ENCODE assay signal across 26 cellular contexts in the genomic region with DNA sequence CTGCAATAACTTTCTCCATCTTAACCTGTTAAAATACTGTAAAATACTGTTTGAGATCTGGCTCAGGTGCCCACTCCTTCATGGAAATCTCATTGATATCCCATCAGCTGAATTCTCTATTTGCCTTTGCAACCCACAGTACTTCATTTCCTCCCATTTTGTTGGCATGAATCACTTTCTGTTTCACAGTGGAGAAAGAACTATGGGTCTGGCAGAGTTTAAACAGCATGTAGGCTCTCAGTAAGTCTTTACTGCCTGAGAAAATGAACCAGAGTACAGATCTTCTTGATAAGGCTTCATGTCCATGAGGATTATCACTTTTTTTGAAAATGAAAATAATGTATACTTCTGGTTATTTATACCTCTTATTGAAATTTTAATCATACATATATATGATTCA.
DNase-seq lines count a peak whose midpoint lies in the region; ATAC-seq, FAIRE-seq and TF ChIP-seq lines count a peak whose summit lies in the region.
"Had no signal": no experiment of that assay in that cellular context is flagged by ENCODE, and none has a peak within 500 bp of the region (broad histone marks: within the 10 kb centered on the region; RNA-seq: fewer than 3 reads in every experiment).

No MANE protein-coding gene starts in this region.

- no TSS peak for BruUV-seq in endothelial cell of umbilical vein (replicated peaks; lab: Mats Ljungman, UMichigan)

- DNase-seq in DMS53 (lab: John Stamatoyannopoulos, UW) (peak; percentile 10), MM.1S (peak; percentile 64), endothelial cell of umbilical vein (ENCODE audit: low read depth, low spot score) (peak; percentile 10), kidney tubule cell (ENCODE audit: low spot score) (peak; percentile 30), HTR-8/SVneo (ENCODE audit: insufficient read length, low spot score) (no peak), Ammon's horn (ENCODE audit: low spot score) (no peak)
- DNase-seq in stimulated activated CD4-positive, alpha-beta T cell treated with anti-CD3 and anti-CD28 coated beads, Interleukin-4, amount 100 ng/mL, for 4 hours = no peak
- DNase-seq: activated CD4-positive, CD25-positive, alpha-beta regulatory T cell treated with anti-CD3 and anti-CD28 coated beads, Interleukin-2, amount 50 U/mL, for 72 hours; activated CD8-positive, alpha-beta T cell treated with anti-CD3 and anti-CD28 coated beads for 36 hours; activated effector memory CD4-positive, alpha-beta T cell treated with Interleukin-2 at 50 U/mL for 16 hours; activated naive CD8-positive, alpha-beta T cell treated with anti-CD3 and anti-CD28 coated beads for 36 hours; CD4-positive, CD25-positive, alpha-beta regulatory T cell; immature natural killer cell; left ventricle myocardium superior; midbrain; MV-4-11; naive thymus-derived CD8-positive, alpha-beta T cell; NCI-H69; stimulated activated naive CD4-positive, alpha-beta T cell treated with Interleukin-2 at 50 U/mL for 16 hours; testis had no signal

- no peaks in the 10 kb centered on the region for H4K20me1 ChIP-seq in MM.1S (ENCODE audit: insufficient read depth, low read length)
- no peaks in the 10 kb centered on the region for H4K20me1 ChIP-seq in endothelial cell of umbilical vein (replicated peaks; ENCODE audit: control insufficient read depth, extremely low read depth, insufficient read depth, low read length)

- dilution Hi-C loops in endothelial cell of umbilical vein (cut with MboI; ENCODE audit: extremely low pct_ligation_motif_present, low sequenced_read_pairs) = no loop called here

- no peaks in the 10 kb centered on the region for H3K9me1 ChIP-seq in endothelial cell of umbilical vein (replicated peaks; ENCODE audit: control insufficient read depth, extremely low read depth, insufficient read depth, low read length)

- no peak overlapping the region for H3K4me2 ChIP-seq in MM.1S (ENCODE audit: low read depth, low read length)
- H3K4me2 ChIP-seq in endothelial cell of umbilical vein (ENCODE audit: insufficient read depth, low read length) = no peak overlapping the region
- H3K4me2 ChIP-seq: GM23338, KMS-11 had no signal

- no peaks in the 10 kb centered on the region for H3F3A ChIP-seq in MM.1S (ENCODE audit: insufficient read depth, low read length)

- H3K9me2 ChIP-seq in MM.1S (replicated peaks; ENCODE audit: insufficient read depth, low read length) = no peaks in the 10 kb centered on the region

- CTCF ChIA-PET in endothelial cell of umbilical vein (lab: Charles Lee) = no interaction called here

- FAIRE-seq in endothelial cell of umbilical vein (lab: Jason Lieb, UNC) (no peak), HTR-8/SVneo (lab: Jason Lieb, UNC) (no peak)
- FAIRE-seq: TTC549, urothelium cell line had no signal

- H3K27me3 ChIP-seq in MM.1S (replicated peaks; ENCODE audit: insufficient read depth, low read length) (no peaks in the 10 kb centered on the region), endothelial cell of umbilical vein (ENCODE audit: control insufficient read depth in 2 of 2, insufficient read depth in 2 of 2, low read length in 2 of 2) (no peaks in the 10 kb centered on the region)
- H3K27me3 ChIP-seq: SJSA1, testis had no signal

- TF ChIP-seq CTCF in MM.1S (IDR thresholded peaks at IDR 0.05; ENCODE audit: low read length) (no peak), endothelial cell of umbilical vein (IDR thresholded peaks at IDR 0.05; ENCODE audit: extremely low read depth in 1 of 2, insufficient read depth in 1 of 2, low read depth in 1 of 2, low read length in 2 of 2) (no peak)

- intact Hi-C loops in endothelial cell of umbilical vein (cut with micrococcal nuclease) = no loop called here

- TF ChIP-seq POLR2A in endothelial cell of umbilical vein (IDR thresholded peaks at IDR 0.05; ENCODE audit: low read depth, low read length) = no peak

- no peak for ATAC-seq in GM21423 (IDR thresholded peaks at IDR 0.05; ENCODE audit: unreplicated experiment)
- ATAC-seq: activated CD8-positive, alpha-beta T cell treated with anti-CD3 and anti-CD28 coated beads for 36 hours; GM23338; left ventricle myocardium superior; naive thymus-derived CD8-positive, alpha-beta T cell had no signal

- H3K79me2 ChIP-seq in MM.1S (ENCODE audit: low read length) = no peaks in the 10 kb centered on the region
- H3K79me2 ChIP-seq in endothelial cell of umbilical vein (ENCODE audit: control insufficient read depth, insufficient read depth, low read length) = no peaks in the 10 kb centered on the region

- no peaks in the 10 kb centered on the region for H3K9me3 ChIP-seq in MM.1S (replicated peaks; ENCODE audit: insufficient read depth, low read length)
- no peaks in the 10 kb centered on the region for H3K9me3 ChIP-seq in endothelial cell of umbilical vein (replicated peaks; ENCODE audit: control insufficient read depth, insufficient read depth, low read length)
- H3K9me3 ChIP-seq: SJSA1, testis had no signal

- POLR2A ChIA-PET in endothelial cell of umbilical vein (lab: Charles Lee) = no interaction called here

- H3K9ac ChIP-seq in MM.1S (ENCODE audit: low read length) (no peak overlapping the region), endothelial cell of umbilical vein (replicated peaks; ENCODE audit: extremely low read depth, insufficient read depth, low read length) (no peak overlapping the region)
- H3K9ac ChIP-seq: KMS-11 had no signal

- H3K4me1 ChIP-seq in MM.1S (ENCODE audit: low read length) (no peaks in the 10 kb centered on the region), endothelial cell of umbilical vein (ENCODE audit: control insufficient read depth, extremely low read depth, insufficient read depth, low read length) (no peaks in the 10 kb centered on the region)
- H3K4me1 ChIP-seq: testis had no signal

- H2AFZ ChIP-seq in MM.1S (ENCODE audit: low read length) (no peak overlapping the region), endothelial cell of umbilical vein (ENCODE audit: low read depth, low read length) (no peak overlapping the region)
- H2AFZ ChIP-seq: GM23338 had no signal

- no peak overlapping the region for H3K27ac ChIP-seq in MM.1S (ENCODE audit: low read length)
- H3K27ac ChIP-seq in endothelial cell of umbilical vein (ENCODE audit: insufficient read depth, low read depth, low read length) = no peak overlapping the region
- H3K27ac ChIP-seq: KMS-11, SJSA1, testis had no signal

- H3K36me3 ChIP-seq in MM.1S (replicated peaks; ENCODE audit: insufficient read depth, low read length) (no peaks in the 10 kb centered on the region), endothelial cell of umbilical vein (ENCODE audit: control insufficient read depth in 2 of 2, extremely low read depth in 1 of 2, insufficient read depth in 2 of 2, low read length in 2 of 2) (no peaks in the 10 kb centered on the region)
- H3K36me3 ChIP-seq: SJSA1 had no signal

- H3K4me3 ChIP-seq in MM.1S (ENCODE audit: low read length) (no peak overlapping the region), endothelial cell of umbilical vein (replicated peaks in 1 of 3; ENCODE audit: insufficient read depth in 1 of 3, low read depth in 1 of 3, low read length in 3 of 3) (no peak overlapping the region)
- H3K4me3 ChIP-seq: GM23338, SJSA1, testis had no signal

TF ChIP-seq in endothelial cell of umbilical vein, 7 proteins besides CTCF, POLR2A, EP300 and RAD21:
- TF ChIP-seq JUN (IDR thresholded peaks at IDR 0.05; ENCODE audit: borderline replicate concordance, insufficient read depth, insufficient read length, low read depth) (no peak), EZH2 (IDR thresholded peaks at IDR 0.05; ENCODE audit: borderline replicate concordance, low read depth, low read length, severe bottlenecking) (no peak), MAX (IDR thresholded peaks at IDR 0.05; ENCODE audit: insufficient read depth, insufficient read length) (no peak), GATA2 (IDR thresholded peaks at IDR 0.05; ENCODE audit: insufficient read depth, insufficient read length, low read depth, low read length) (no peak), POLR2AphosphoS5 (IDR thresholded peaks at IDR 0.05; ENCODE audit: insufficient read depth, low read depth, low read length) (no peak), MYC (IDR thresholded peaks at IDR 0.05; ENCODE audit: low read depth, low read length) (no peak), FOS (IDR thresholded peaks at IDR 0.05; ENCODE audit: borderline replicate concordance, insufficient read depth, low read length) (no peak)

Comparison
In these comparisons a context has a peak if more than half of its experiments do, and no peak if none do; other contexts are left out.
1. DNase-seq: peak in DMS53 (single experiment), MM.1S (single experiment), endothelial cell of umbilical vein (single experiment) and kidney tubule cell (single experiment); none in HTR-8/SVneo (single experiment), Ammon's horn (single experiment) and stimulated activated CD4-positive, alpha-beta T cell treated with anti-CD3 and anti-CD28 coated beads, Interleukin-4, amount 100 ng/mL, for 4 hours (0 of 2).